8 cellular contexts compared by ENCODE assay signal in genomic region chr19:42282036-42282762, GRCh38. TPM values are rescaled to one million over a fixed set of nuclear protein-coding genes. Genes with fewer than 3 reads are reported as not detected.
DNase-seq lines count a peak whose midpoint lies in the region; ATAC-seq and TF ChIP-seq lines count a peak whose summit lies in the region.

No MANE protein-coding gene starts in this region.

- H3K4me3 Mint-ChIP-seq in activated CD4-positive, alpha-beta T cell treated with anti-CD3 and anti-CD28 coated beads, Interleukin-2, amount 10 ng/mL, durations not matched to agents 24 days and 14 days = no peak overlapping the region

- no peak for TF ChIP-seq CTCF in left lung (IDR thresholded peaks at IDR 0.05)

- H3K27ac Mint-ChIP-seq in activated CD4-positive, alpha-beta T cell treated with anti-CD3 and anti-CD28 coated beads, Interleukin-2, amount 10 ng/mL, durations not matched to agents 24 days and 14 days = no peak overlapping the region

- H3K27me3 ChIP-seq in left lung (no peaks in the 10 kb centered on the region), thymus (ENCODE audit: control insufficient read depth, insufficient read depth) (no peaks in the 10 kb centered on the region)

- intact Hi-C loops in activated CD4-positive, alpha-beta T cell treated with anti-CD3 and anti-CD28 coated beads, Interleukin-2, amount 10 ng/mL, durations not matched to agents 24 days and 14 days (cut with micrococcal nuclease) = loop anchor here (2.0 to 5.0 kb wide), 4 partner anchors 61 to 395 kb away; partner anchors contain the start of genes POU2F2 and ZNF526
- intact Hi-C loops in left lung (cut with DNase I) = no loop called here

- ATAC-seq in left lung (no peak), GM18858 (IDR thresholded peaks at IDR 0.05; ENCODE audit: unreplicated experiment) (no peak), HG02981 (IDR thresholded peaks at IDR 0.05; ENCODE audit: unreplicated experiment) (no peak)

- H3K9me3 ChIP-seq in left lung (no peaks in the 10 kb centered on the region), thymus (ENCODE audit: control insufficient read depth) (no peaks in the 10 kb centered on the region)

- WGBS in thymus = 59% methylated on average over 5 of the region's 5 CpGs

- H3K36me3 ChIP-seq in left lung (peaks cover 0 to 5% of the 10 kb centered on the region in 2 donors), thymus (ENCODE audit: control insufficient read depth, insufficient read depth) (peaks cover 7% of the 10 kb centered on the region)

- peak overlapping the region in 1 of 2 donors; percentile 75 for H3K4me3 ChIP-seq in left lung
- H3K4me3 ChIP-seq in thymus (ENCODE audit: low read length) = no peak overlapping the region

- no peaks in the 10 kb centered on the region for H3K9me3 Mint-ChIP-seq in activated CD4-positive, alpha-beta T cell treated with anti-CD3 and anti-CD28 coated beads, Interleukin-2, amount 10 ng/mL, durations not matched to agents 24 days and 14 days

- peaks cover 43% of the 10 kb centered on the region for H3K4me1 Mint-ChIP-seq in activated CD4-positive, alpha-beta T cell treated with anti-CD3 and anti-CD28 coated beads, Interleukin-2, amount 10 ng/mL, durations not matched to agents 24 days and 14 days

- peak; percentile 71 for DNase-seq in activated CD4-positive, alpha-beta T cell treated with anti-CD3 and anti-CD28 coated beads, Interleukin-2, amount 10 ng/mL, durations not matched to agents 24 days and 14 days
- DNase-seq in activated CD4-positive, alpha-beta T cell treated with anti-CD3 and anti-CD28 coated beads, Interleukin-2, amount 50 U/mL, for 4 hours = no peak
- DNase-seq in left lung = no peak
- no peak for DNase-seq in activated gamma-delta T cell treated with Interleukin-2 at 50 U/mL for 16 hours

- H3K4me1 ChIP-seq in left lung = peaks cover 63 to 79% of the 10 kb centered on the region in 2 donors
- H3K4me1 ChIP-seq in thymus (ENCODE audit: control insufficient read depth, insufficient read depth, low read length) = peaks cover 54% of the 10 kb centered on the region

- H3K27ac ChIP-seq in angular gyrus (ENCODE audit: low read depth, low read length) (peak overlapping the region; percentile 98), left lung (peak overlapping the region; percentile 89 to 94), thymus (ENCODE audit: low read depth) (peak overlapping the region; percentile 94)

- no peaks in the 10 kb centered on the region for H3K27me3 Mint-ChIP-seq in activated CD4-positive, alpha-beta T cell treated with anti-CD3 and anti-CD28 coated beads, Interleukin-2, amount 10 ng/mL, durations not matched to agents 24 days and 14 days

- peaks cover 12% of the 10 kb centered on the region for H3K36me3 Mint-ChIP-seq in activated CD4-positive, alpha-beta T cell treated with anti-CD3 and anti-CD28 coated beads, Interleukin-2, amount 10 ng/mL, durations not matched to agents 24 days and 14 days (ENCODE audit: low read depth)

RNA-seq across cellular contexts. Expression of gene CIC, which starts 13.1 kb away (rescaled TPM):
- total RNA-seq in activated CD4-positive, alpha-beta T cell treated with anti-CD3 and anti-CD28 coated beads, Interleukin-2, amount 10 ng/mL, durations not matched to agents 24 days and 14 days = 61.2 and 65.6 TPM in 2 replicates
- 10 to 100 TPM; 59.8 to 76.1 TPM for total RNA-seq in left lung
- polyA plus RNA-seq in thymus = 52.2 TPM

RNA-seq across cellular contexts. Expression of gene PRR19, which starts 19.7 kb away (rescaled TPM):
- 1.3 and 1.6 TPM in 2 replicates for total RNA-seq in activated CD4-positive, alpha-beta T cell treated with anti-CD3 and anti-CD28 coated beads, Interleukin-2, amount 10 ng/mL, durations not matched to agents 24 days and 14 days
- total RNA-seq in left lung = 1 to 10 TPM; 1.1 TPM
- 0.78 TPM for polyA plus RNA-seq in thymus

RNA-seq across cellular contexts. Expression of gene PAFAH1B3, which starts 20.2 kb away (rescaled TPM):
- 49.1 and 50.4 TPM in 2 replicates for total RNA-seq in activated CD4-positive, alpha-beta T cell treated with anti-CD3 and anti-CD28 coated beads, Interleukin-2, amount 10 ng/mL, durations not matched to agents 24 days and 14 days
- 10 to 100 TPM; 25.0 to 25.7 TPM for total RNA-seq in left lung
- polyA plus RNA-seq in thymus = 25.6 TPM

RNA-seq across cellular contexts. Expression of gene ERF, which starts 27.3 kb away (rescaled TPM):
- total RNA-seq in activated CD4-positive, alpha-beta T cell treated with anti-CD3 and anti-CD28 coated beads, Interleukin-2, amount 10 ng/mL, durations not matched to agents 24 days and 14 days = 71.6 and 82.3 TPM in 2 replicates
- 10 to 100 TPM; 47.0 to 55.0 TPM for total RNA-seq in left lung
- polyA plus RNA-seq in thymus = 53.7 TPM

RNA-seq across cellular contexts. Expression of gene TMEM145, which starts 30.9 kb away (rescaled TPM):
- total RNA-seq in activated CD4-positive, alpha-beta T cell treated with anti-CD3 and anti-CD28 coated beads, Interleukin-2, amount 10 ng/mL, durations not matched to agents 24 days and 14 days = 0.78 and 0.82 TPM in 2 replicates
- under 1 TPM; 0.21 to 0.32 TPM for total RNA-seq in left lung
- polyA plus RNA-seq in thymus = 0.78 TPM
